27 cellular contexts compared by ENCODE assay signal in genomic region chr2:67898605-67899004, GRCh38.
DNase-seq lines count a peak whose midpoint lies in the region; ATAC-seq and TF ChIP-seq lines count a peak whose summit lies in the region.
"Had no signal": no experiment of that assay in that cellular context is flagged by ENCODE, and none has a peak within 500 bp of the region (broad histone marks: within the 10 kb centered on the region; RNA-seq: fewer than 3 reads in every experiment).

No MANE protein-coding gene starts in this region.

- H4K8ac ChIP-seq in mesendoderm (ENCODE audit: low read depth, low read length): no peak overlapping the region

- no peak overlapping the region for H2BK15ac ChIP-seq in mesendoderm (replicated peaks; ENCODE audit: low read depth)

- H4K5ac ChIP-seq in mesendoderm (ENCODE audit: low read length): no peak overlapping the region

- no peak overlapping the region for H3K18ac ChIP-seq in mesendoderm (ENCODE audit: low read length)

- no peaks in the 10 kb centered on the region for H4K20me1 ChIP-seq in GM23338 (replicated peaks; ENCODE audit: insufficient read depth)

- no peaks in the 10 kb centered on the region for H3K79me1 ChIP-seq in mesendoderm (ENCODE audit: low read length)

- H3F3A ChIP-seq in GM23338 (replicated peaks; ENCODE audit: low read depth): no peaks in the 10 kb centered on the region

- H3K9me2 ChIP-seq in GM23338 (ENCODE audit: insufficient read depth): peaks cover 15% of the 10 kb centered on the region; the same call in 1 of the 2 replicates

- no peaks in the 10 kb centered on the region for H3K79me2 ChIP-seq in GM23338 (replicated peaks; ENCODE audit: insufficient read depth)
- no peaks in the 10 kb centered on the region for H3K79me2 ChIP-seq in mesendoderm (ENCODE audit: control insufficient read depth, insufficient read depth, low read length)

- no peak overlapping the region for H2BK5ac ChIP-seq in mesendoderm (ENCODE audit: low read length)

- H3K27me3 Mint-ChIP-seq in GM23338 (ENCODE audit: insufficient read depth, low read depth, poor library complexity) (peaks cover 24% of the 10 kb centered on the region), WTC11 (ENCODE audit: low read depth) (peaks cover 91% of the 10 kb centered on the region)
- H3K27me3 Mint-ChIP-seq: activated CD8-positive, alpha-beta memory T cell treated with anti-CD3 and anti-CD28 coated beads, Interleukin-2, amount 10 ng/mL, durations not matched to agents 7 days and 5 days had no signal

- H3K27ac Mint-ChIP-seq in GM23338 (no peak overlapping the region), WTC11 (no peak overlapping the region)
- H3K27ac Mint-ChIP-seq: activated CD8-positive, alpha-beta memory T cell treated with anti-CD3 and anti-CD28 coated beads, Interleukin-2, amount 10 ng/mL, durations not matched to agents 7 days and 5 days; activated naive CD8-positive, alpha-beta T cell treated with anti-CD3 and anti-CD28 coated beads, Interleukin-2, amount 50 U/mL, for 24 hours; natural killer cell treated with Interleukin-12 subunit alpha and Interleukin-12 subunit beta and Interleukin-15 and Interleukin-18, amount 100 ng/mL, for 72 hours; T-cell had no signal

- POLR2A ChIA-PET in WTC11 (lab: Charles Lee): interaction anchor here (0.8 kb wide), 1 partner anchor 18 kb away, joined by 3 read pairs; no protein-coding TSS in a partner anchor

- H3K27me3 ChIP-seq in GM23338 (ENCODE audit: insufficient read depth): peaks cover 9% of the 10 kb centered on the region; the same call in 1 of the 2 replicates
- no peaks in the 10 kb centered on the region for H3K27me3 ChIP-seq in mesendoderm (ENCODE audit: insufficient read depth, low read length, poor library complexity)
- no peaks in the 10 kb centered on the region for H3K27me3 ChIP-seq in ascending aorta
- H3K27me3 ChIP-seq: gastroesophageal sphincter, suprapubic skin had no signal

- intact Hi-C loops in ascending aorta (cut with DNase I): no loop called here

- H3K27ac ChIP-seq in GM23338 (ENCODE audit: low read depth): no peak overlapping the region
- no peak overlapping the region for H3K27ac ChIP-seq in mesendoderm (ENCODE audit: low read depth, low read length)
- H3K27ac ChIP-seq in ascending aorta: no peak overlapping the region
- H3K27ac ChIP-seq: esophagus muscularis mucosa, gastroesophageal sphincter, lower lobe of right lung, suprapubic skin had no signal

- no peak overlapping the region for H3K23ac ChIP-seq in mesendoderm (ENCODE audit: low read length)

- peak; percentile 61 for DNase-seq in AG20443 (ENCODE audit: low spot score)
- DNase-seq in GM23338 (ENCODE audit: low spot score): no peak
- no peak for DNase-seq in WTC11 (ENCODE audit: low spot score)
- DNase-seq in mesendoderm: peak; percentile 14
- DNase-seq in ascending aorta (ENCODE audit: low spot score in 2 of 2): no peak
- no peak for DNase-seq in NCI-H2196 (lab: John Stamatoyannopoulos, UW; ENCODE audit: unreplicated experiment)
- DNase-seq: activated CD4-positive, alpha-beta T cell treated with anti-CD3 and anti-CD28 coated beads, Interleukin-2, amount 50 U/mL, for 4 hours; activated CD8-positive, alpha-beta memory T cell treated with anti-CD3 and anti-CD28 coated beads, Interleukin-2, amount 10 ng/mL, durations not matched to agents 7 days and 5 days; activated naive CD8-positive, alpha-beta T cell treated with anti-CD3 and anti-CD28 coated beads, Interleukin-2, amount 50 U/mL, for 24 hours; activated T-cell treated with anti-CD3 and anti-CD28 coated beads, Interleukin-2, amount 50 U/mL, for 48 hours; dermis blood vessel endothelial cell; lower lobe of right lung; NCI-H1092 treated with DMSO at 0.1 percent for 48 hours; NCI-H187 treated with DMSO at 0.1 percent for 48 hours; NCI-H2171; NCI-H510A treated with DMSO at 0.1 percent for 48 hours; PC-3; small intestine; stimulated activated naive CD4-positive, alpha-beta T cell treated with Interleukin-2 at 50 U/mL for 16 hours; T-cell had no signal

- no peaks in the 10 kb centered on the region for H3K9me3 ChIP-seq in ascending aorta
- H3K9me3 ChIP-seq: esophagus muscularis mucosa, lower lobe of right lung, suprapubic skin had no signal

- H3K4me3 Mint-ChIP-seq in GM23338: no peak overlapping the region
- no peak overlapping the region for H3K4me3 Mint-ChIP-seq in WTC11
- H3K4me3 Mint-ChIP-seq: activated CD8-positive, alpha-beta memory T cell treated with anti-CD3 and anti-CD28 coated beads, Interleukin-2, amount 10 ng/mL, durations not matched to agents 7 days and 5 days; activated naive CD8-positive, alpha-beta T cell treated with anti-CD3 and anti-CD28 coated beads, Interleukin-2, amount 50 U/mL, for 24 hours; central memory CD8-positive, alpha-beta T cell; natural killer cell treated with Interleukin-12 subunit alpha and Interleukin-12 subunit beta and Interleukin-15 and Interleukin-18, amount 100 ng/mL, for 72 hours; T-cell had no signal

- no peak overlapping the region for H2BK120ac ChIP-seq in mesendoderm (ENCODE audit: low read depth, low read length)

- CTCF ChIA-PET in WTC11 (lab: Charles Lee): no interaction called here

- no CpG with 5 or more reads among the region's 4 CpGs for WGBS in mesendoderm (ENCODE audit: extremely low coverage, insufficient coverage, low lambda C conversion rate)

- no peak overlapping the region for H3K4me3 ChIP-seq in GM23338
- H3K4me3 ChIP-seq in mesendoderm (ENCODE audit: low read length): no peak overlapping the region
- H3K4me3 ChIP-seq in ascending aorta: no peak overlapping the region
- H3K4me3 ChIP-seq: esophagus muscularis mucosa, gastroesophageal sphincter, lower lobe of right lung, suprapubic skin had no signal

- no peak overlapping the region for H3K4ac ChIP-seq in mesendoderm (ENCODE audit: low read depth, low read length)

- H3K4me1 ChIP-seq in GM23338 (ENCODE audit: insufficient read depth): peaks cover 24% of the 10 kb centered on the region
- H3K4me1 ChIP-seq in mesendoderm (ENCODE audit: control insufficient read depth, low read depth, low read length): peaks cover 5% of the 10 kb centered on the region
- H3K4me1 ChIP-seq in ascending aorta: peaks cover 0 to 3% of the 10 kb centered on the region in 2 donors
- H3K4me1 ChIP-seq: esophagus muscularis mucosa, gastroesophageal sphincter, lower lobe of right lung had no signal

- H3K4me2 ChIP-seq in GM23338 (peak overlapping the region; percentile 48; the same call in 1 of the 2 replicates), mesendoderm (ENCODE audit: low read length) (no peak overlapping the region)

- H3K56ac ChIP-seq in mesendoderm (ENCODE audit: low read length): no peak overlapping the region

- H3K36me3 ChIP-seq in GM23338 (ENCODE audit: insufficient read depth): no peaks in the 10 kb centered on the region; the same call in 1 of the 2 replicates
- no peaks in the 10 kb centered on the region for H3K36me3 ChIP-seq in mesendoderm (ENCODE audit: control insufficient read depth, insufficient read depth, low read length)
- H3K36me3 ChIP-seq in ascending aorta: no peaks in the 10 kb centered on the region
- H3K36me3 ChIP-seq: esophagus muscularis mucosa, gastroesophageal sphincter, lower lobe of right lung, suprapubic skin had no signal

- ATAC-seq in GM23338 (peak; percentile 45), WTC11 (no peak), HG02623 (IDR thresholded peaks at IDR 0.05; ENCODE audit: unreplicated experiment) (no peak), GM19395 (IDR thresholded peaks at IDR 0.05; ENCODE audit: unreplicated experiment) (no peak)
- ATAC-seq: activated CD8-positive, alpha-beta memory T cell treated with anti-CD3 and anti-CD28 coated beads, Interleukin-2, amount 10 ng/mL, durations not matched to agents 7 days and 5 days; activated naive CD8-positive, alpha-beta T cell treated with anti-CD3 and anti-CD28 coated beads, Interleukin-2, amount 50 U/mL, for 24 hours; gastroesophageal sphincter; lower lobe of right lung; natural killer cell treated with Interleukin-12 subunit alpha and Interleukin-12 subunit beta and Interleukin-15 and Interleukin-18, amount 100 ng/mL, for 72 hours; PC-3; T-cell had no signal

- H3K9ac ChIP-seq in mesendoderm (ENCODE audit: low read length): no peak overlapping the region

- H3K9me3 Mint-ChIP-seq in GM23338 (peaks cover 9% of the 10 kb centered on the region), WTC11 (peaks cover 23% of the 10 kb centered on the region)
- H3K9me3 Mint-ChIP-seq: activated naive CD8-positive, alpha-beta T cell treated with anti-CD3 and anti-CD28 coated beads, Interleukin-2, amount 50 U/mL, for 24 hours; central memory CD8-positive, alpha-beta T cell had no signal

- no peak for TF ChIP-seq CTCF in GM23338 (conservative IDR thresholded peaks at IDR 0.05; ENCODE audit: low read depth in 2 of 2)
- no peak for TF ChIP-seq CTCF in WTC11 (IDR thresholded peaks at IDR 0.05)
- no peak for TF ChIP-seq CTCF in ascending aorta (IDR thresholded peaks at IDR 0.05)

- no peak overlapping the region for H2AK5ac ChIP-seq in mesendoderm (ENCODE audit: low read length)

- peaks cover 38% of the 10 kb centered on the region for H3K4me1 Mint-ChIP-seq in GM23338
- H3K4me1 Mint-ChIP-seq in WTC11: peaks cover 40% of the 10 kb centered on the region
- H3K4me1 Mint-ChIP-seq: activated CD8-positive, alpha-beta memory T cell treated with anti-CD3 and anti-CD28 coated beads, Interleukin-2, amount 10 ng/mL, durations not matched to agents 7 days and 5 days; activated naive CD8-positive, alpha-beta T cell treated with anti-CD3 and anti-CD28 coated beads, Interleukin-2, amount 50 U/mL, for 24 hours; central memory CD8-positive, alpha-beta T cell; T-cell had no signal

- no peak overlapping the region for H2AFZ ChIP-seq in GM23338

- H3K36me3 Mint-ChIP-seq in GM23338 (ENCODE audit: low read depth): peaks cover 4% of the 10 kb centered on the region; the same call in 2 of the 3 replicates
- peaks cover 12% of the 10 kb centered on the region for H3K36me3 Mint-ChIP-seq in WTC11
- H3K36me3 Mint-ChIP-seq: activated CD8-positive, alpha-beta memory T cell treated with anti-CD3 and anti-CD28 coated beads, Interleukin-2, amount 10 ng/mL, durations not matched to agents 7 days and 5 days; natural killer cell treated with Interleukin-12 subunit alpha and Interleukin-12 subunit beta and Interleukin-15 and Interleukin-18, amount 100 ng/mL, for 72 hours; T-cell had no signal

TF ChIP-seq in GM23338, 12 proteins besides CTCF, POLR2A, EP300 and RAD21 (continues in another document):
- no peak for TF ChIP-seq STAT1 (IDR thresholded peaks at IDR 0.05; ENCODE audit: unreplicated experiment)

TF ChIP-seq in WTC11, 78 proteins besides CTCF, POLR2A, EP300 and RAD21 (continues in another document):
- no peak for TF ChIP-seq IRF1 (CRISPR knock-in tag; IDR thresholded peaks at IDR 0.05)

Comparison
In these comparisons a context has a peak if more than half of its experiments do, and no peak if none do; other contexts are left out.
1. DNase-seq: peak in AG20443 (single experiment) and mesendoderm (single experiment); none in GM23338 (single experiment), WTC11 (single experiment), ascending aorta (0 of 2) and NCI-H2196 (single experiment).